Comparison of ENCODE assay signal across 11 cellular contexts in the genomic region with DNA sequence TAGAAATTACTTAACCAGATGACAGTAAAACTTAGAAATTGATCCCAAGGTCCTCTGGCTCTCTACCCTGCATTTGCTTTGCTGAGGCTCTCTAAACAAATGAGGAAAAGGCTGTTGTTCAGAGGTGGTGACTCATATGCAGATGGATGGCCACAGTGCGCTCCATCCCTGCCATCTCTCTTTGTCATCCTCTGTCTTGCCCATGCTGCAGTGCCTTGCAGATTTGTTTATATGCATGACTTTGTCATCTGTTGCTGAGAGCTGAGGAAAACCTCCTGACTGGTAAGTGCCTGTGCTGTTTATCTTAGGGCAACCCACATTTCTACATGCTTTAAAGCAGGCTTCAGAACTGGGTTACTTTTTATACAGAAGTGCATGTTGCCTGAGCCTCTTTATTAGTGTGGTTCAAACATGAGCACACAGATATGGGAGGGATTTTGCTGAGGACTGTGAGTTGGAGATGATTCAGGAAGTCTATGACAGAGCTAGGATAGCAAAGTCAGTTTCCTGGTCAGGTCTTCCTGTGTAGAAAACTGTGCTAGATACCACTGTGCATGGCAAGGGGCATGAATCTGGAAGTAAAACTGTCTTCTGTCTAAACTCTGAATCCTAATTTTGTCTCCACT. TPM values are rescaled to one million over a fixed set of nuclear protein-coding genes. Genes with fewer than 3 reads are reported as not detected.
DNase-seq lines count a peak whose midpoint lies in the region; FAIRE-seq and TF ChIP-seq lines count a peak whose summit lies in the region.
"Had no signal": no experiment of that assay in that cellular context is flagged by ENCODE, and none has a peak within 500 bp of the region (broad histone marks: within the 10 kb centered on the region; RNA-seq: fewer than 3 reads in every experiment).

No MANE protein-coding gene starts in this region.

- DNase-seq in NCI-H446 treated with DMSO at 0.1 percent for 48 hours (lab: John Stamatoyannopoulos, UW) = peak; percentile 19
- no peak for DNase-seq in NCI-H446 (lab: John Stamatoyannopoulos, UW)
- peak; percentile 85 for DNase-seq in astrocyte of the hippocampus (ENCODE audit: low read depth, low spot score)
- no peak for DNase-seq in keratinocyte (ENCODE audit: low read depth, low spot score)
- peak in 39 of 49 donors; percentile 11 to 83 (median 53) for DNase-seq in substantia nigra (lab: John Stamatoyannopoulos, UW)
- no peak for DNase-seq in activated CD4-positive, alpha-beta T cell treated with anti-CD3 and anti-CD28 coated beads, Interleukin-2, amount 10 ng/mL, durations not matched to agents 24 days and 14 days
- DNase-seq in 8988T = no peak
- no peak for DNase-seq in NK-92 (lab: John Stamatoyannopoulos, UW; ENCODE audit: unreplicated experiment)
- DNase-seq: activated CD4-positive, alpha-beta T cell treated with anti-CD3 and anti-CD28 coated beads, Interleukin-2, amount 50 U/mL, for 4 hours; left cardiac atrium had no signal

- peak; percentile 92 for FAIRE-seq in keratinocyte (lab: Jason Lieb, UNC)

- no peak overlapping the region for H3K27ac Mint-ChIP-seq in activated CD4-positive, alpha-beta T cell treated with anti-CD3 and anti-CD28 coated beads, Interleukin-2, amount 10 ng/mL, durations not matched to agents 24 days and 14 days

- no peaks in the 10 kb centered on the region for H4K20me1 ChIP-seq in keratinocyte (ENCODE audit: control insufficient read depth, extremely low read depth, insufficient read depth, low read length)

- peaks cover 8% of the 10 kb centered on the region for H3K9me3 Mint-ChIP-seq in activated CD4-positive, alpha-beta T cell treated with anti-CD3 and anti-CD28 coated beads, Interleukin-2, amount 10 ng/mL, durations not matched to agents 24 days and 14 days

- H3K79me2 ChIP-seq in keratinocyte (ENCODE audit: control insufficient read depth, insufficient read depth, low read length) = no peaks in the 10 kb centered on the region

- H3K9ac ChIP-seq in keratinocyte (ENCODE audit: control insufficient read depth, extremely low read depth, insufficient read depth, low read length) = no peak overlapping the region

- no peaks in the 10 kb centered on the region for H3K9me3 ChIP-seq in keratinocyte (ENCODE audit: control insufficient read depth, low read depth, low read length)

- peaks cover 7% of the 10 kb centered on the region for H3K27me3 ChIP-seq in keratinocyte (ENCODE audit: control insufficient read depth, extremely low read depth, insufficient read depth, low read length)
- H3K27me3 ChIP-seq: tibial nerve had no signal

- H3K4me3 Mint-ChIP-seq in activated CD4-positive, alpha-beta T cell treated with anti-CD3 and anti-CD28 coated beads, Interleukin-2, amount 10 ng/mL, durations not matched to agents 24 days and 14 days = no peak overlapping the region

- no peak for TF ChIP-seq CTCF in keratinocyte (optimal IDR thresholded peaks at IDR 0.05 in 1 of 3, IDR thresholded peaks at IDR 0.05 in 1 of 3, conservative IDR thresholded peaks at IDR 0.05 in 1 of 3; ENCODE audit: extremely low read depth in 1 of 3, insufficient read depth in 2 of 3, low read length in 3 of 3)

- H3K9me1 ChIP-seq in keratinocyte (ENCODE audit: control insufficient read depth, extremely low read depth, insufficient read depth, low read length) = no peaks in the 10 kb centered on the region

- peak overlapping the region; percentile 23 for H3K4me2 ChIP-seq in keratinocyte (ENCODE audit: control insufficient read depth, extremely low read depth, insufficient read depth, low read depth, low read length)

- no peak overlapping the region for H3K27ac ChIP-seq in keratinocyte (ENCODE audit: control insufficient read depth, insufficient read depth, low read length)
- peak overlapping the region; percentile 94 for H3K27ac ChIP-seq in substantia nigra (ENCODE audit: low read depth, low read length, poor library complexity, severe bottlenecking)

- H3K4me1 Mint-ChIP-seq in activated CD4-positive, alpha-beta T cell treated with anti-CD3 and anti-CD28 coated beads, Interleukin-2, amount 10 ng/mL, durations not matched to agents 24 days and 14 days = peaks cover 15% of the 10 kb centered on the region

- peaks cover 6% of the 10 kb centered on the region for H3K36me3 Mint-ChIP-seq in activated CD4-positive, alpha-beta T cell treated with anti-CD3 and anti-CD28 coated beads, Interleukin-2, amount 10 ng/mL, durations not matched to agents 24 days and 14 days (ENCODE audit: low read depth)

- H3K4me3 ChIP-seq in keratinocyte (ENCODE audit: control insufficient read depth in 2 of 3, extremely low read depth in 1 of 3, insufficient read depth in 2 of 3, low read depth in 1 of 3, low read length in 3 of 3) = no peak overlapping the region
- H3K4me3 ChIP-seq: tibial nerve had no signal

- dilution Hi-C loops in keratinocyte (cut with MboI; ENCODE audit: extremely low pct_ligation_motif_present, low sequenced_read_pairs) = no loop called here

- intact Hi-C loops in activated CD4-positive, alpha-beta T cell treated with anti-CD3 and anti-CD28 coated beads, Interleukin-2, amount 10 ng/mL, durations not matched to agents 24 days and 14 days (cut with micrococcal nuclease) = no loop called here

- H3K36me3 ChIP-seq in keratinocyte (ENCODE audit: control insufficient read depth in 2 of 2, extremely low read depth in 1 of 2, insufficient read depth in 2 of 2, low read length in 2 of 2) = no peaks in the 10 kb centered on the region
- H3K36me3 ChIP-seq: tibial nerve had no signal

- H3K4me1 ChIP-seq in keratinocyte (ENCODE audit: control insufficient read depth, extremely low read depth, insufficient read depth, low read length) = peaks cover 21% of the 10 kb centered on the region

- peaks cover 44% of the 10 kb centered on the region for H3K27me3 Mint-ChIP-seq in activated CD4-positive, alpha-beta T cell treated with anti-CD3 and anti-CD28 coated beads, Interleukin-2, amount 10 ng/mL, durations not matched to agents 24 days and 14 days

- no peak overlapping the region for H2AFZ ChIP-seq in keratinocyte (ENCODE audit: control insufficient read depth, low read length)

RNA-seq across cellular contexts. Expression of gene JAM3, which starts 57.4 kb away (rescaled TPM):
- 5.5 to 17.0 TPM (median 11.4 TPM) in 3 replicates for polyA plus RNA-seq in keratinocyte
- 5.6 TPM for polyA plus RNA-seq in keratinocyte (2011; ENCODE audit: low read depth)
- polyA plus RNA-seq in keratinocyte (2011; cell fraction: cytosol; rRNA removed) = 9.6 and 11.3 TPM in 2 replicates
- polyA plus RNA-seq in keratinocyte (2011; cell fraction: nucleus; rRNA removed) = 25.5 and 27.8 TPM in 2 replicates
- 2.6 and 13.3 TPM in 2 replicates for polyA plus RNA-seq in keratinocyte (2012; ENCODE audit: low replicate concordance)
- polyA minus RNA-seq in keratinocyte = 5.7 to 14.7 TPM (median 11.8 TPM) in 3 replicates
- polyA minus RNA-seq in keratinocyte (2011; cell fraction: cytosol; rRNA and poly(A)+ RNA removed) = 8.8 TPM
- 9.9 and 19.9 TPM in 2 replicates for polyA minus RNA-seq in keratinocyte (2011; cell fraction: nucleus; rRNA and poly(A)+ RNA removed)
- 4.7 and 5.0 TPM in 2 replicates for total RNA-seq in activated CD4-positive, alpha-beta T cell treated with anti-CD3 and anti-CD28 coated beads, Interleukin-2, amount 10 ng/mL, durations not matched to agents 24 days and 14 days

Comparison
In these comparisons a context has a peak if more than half of its experiments do, and no peak if none do; other contexts are left out.
1. DNase-seq: peak in NCI-H446 treated with DMSO at 0.1 percent for 48 hours (single experiment), astrocyte of the hippocampus (single experiment) and substantia nigra (39 of 49); none in NCI-H446 (0 of 2), keratinocyte (single experiment), activated CD4-positive, alpha-beta T cell treated with anti-CD3 and anti-CD28 coated beads, Interleukin-2, amount 10 ng/mL, durations not matched to agents 24 days and 14 days (single experiment), 8988T (single experiment) and NK-92 (single experiment).